Comparison of ENCODE assay signal across 13 cellular contexts in genomic region chr16:15757075-15757386, GRCh38.
DNase-seq lines count a peak whose midpoint lies in the region; ATAC-seq and TF ChIP-seq lines count a peak whose summit lies in the region.
"Had no signal": no experiment of that assay in that cellular context is flagged by ENCODE, and none has a peak within 500 bp of the region (broad histone marks: within the 10 kb centered on the region; RNA-seq: fewer than 3 reads in every experiment).

No MANE protein-coding gene starts in this region.

- BruUV-seq in PC-3 (replicated peaks; lab: Mats Ljungman, UMichigan), result no TSS peak

- in situ Hi-C loops in HAP-1 (cut with MboI; ENCODE audit: low sequenced_read_pairs), result no loop called here

- H3K36me3 ChIP-seq in HAP-1 (replicated peaks) (no peaks in the 10 kb centered on the region), PC-3 (ENCODE audit: low read depth, low read length) (no peaks in the 10 kb centered on the region), hepatocyte (replicated peaks; ENCODE audit: insufficient read depth, low read depth) (no peaks in the 10 kb centered on the region), skeletal muscle satellite cell (ENCODE audit: insufficient read depth, low read length) (no peaks in the 10 kb centered on the region)
- H3K36me3 ChIP-seq: Peyer's patch had no signal

- no peaks in the 10 kb centered on the region for H3F3A ChIP-seq in PC-3 (ENCODE audit: low read length, unreplicated experiment)

- no peaks in the 10 kb centered on the region for H4K20me1 ChIP-seq in PC-3 (ENCODE audit: low read length)
- no peaks in the 10 kb centered on the region for H4K20me1 ChIP-seq in hepatocyte (ENCODE audit: insufficient read depth, poor library complexity, severe bottlenecking)

- 72% methylated on average over 10 of the region's 10 CpGs for WGBS in hepatocyte (ENCODE audit: low lambda C conversion rate, missing lambda C conversion rate)

- DNase-seq in HAP-1 (ENCODE audit: low spot score in 2 of 2), result no peak
- DNase-seq in PC-3, result no peak
- DNase-seq in hepatocyte (ENCODE audit: low spot score), result no peak
- no peak for DNase-seq in NCI-H2081 (lab: John Stamatoyannopoulos, UW)
- DNase-seq: NCI-H187 treated with DMSO at 0.1 percent for 48 hours had no signal

- intact Hi-C loops in PC-3 (cut with micrococcal nuclease), result loop anchor here (5.0 kb wide), 1 partner anchor 435 kb away; no protein-coding TSS in a partner anchor

- no peaks in the 10 kb centered on the region for H3K4me1 ChIP-seq in HAP-1
- H3K4me1 ChIP-seq in PC-3 (ENCODE audit: insufficient read depth, low read length), result no peaks in the 10 kb centered on the region
- no peaks in the 10 kb centered on the region for H3K4me1 ChIP-seq in hepatocyte (ENCODE audit: insufficient read depth)
- no peaks in the 10 kb centered on the region for H3K4me1 ChIP-seq in skeletal muscle satellite cell (ENCODE audit: control insufficient read depth, insufficient read depth, low read length)
- H3K4me1 ChIP-seq: Peyer's patch had no signal

- ATAC-seq in PC-3, result no peak
- no peak for ATAC-seq in HG02938 (IDR thresholded peaks at IDR 0.05; ENCODE audit: unreplicated experiment)
- ATAC-seq in GM21423 (IDR thresholded peaks at IDR 0.05; ENCODE audit: unreplicated experiment), result no peak
- ATAC-seq: Right ventricle myocardium inferior, T-cell had no signal

- peak overlapping the region; percentile 57; the same call in 1 of the 2 replicates for H2AFZ ChIP-seq in PC-3 (ENCODE audit: low read length)
- no peak overlapping the region for H2AFZ ChIP-seq in hepatocyte
- H2AFZ ChIP-seq: GM23248 had no signal

- TF ChIP-seq CTCF in PC-3 (conservative IDR thresholded peaks at IDR 0.05; ENCODE audit: low read depth, low read length), result no peak
- no peak for TF ChIP-seq CTCF in hepatocyte (IDR thresholded peaks at IDR 0.05; ENCODE audit: poor library complexity)

- H3K79me2 ChIP-seq in PC-3 (ENCODE audit: low read length) (no peaks in the 10 kb centered on the region), hepatocyte (no peaks in the 10 kb centered on the region)

- H3K9me3 ChIP-seq in HAP-1 (no peaks in the 10 kb centered on the region; the same call in 1 of the 2 replicates), PC-3 (ENCODE audit: low read length) (no peaks in the 10 kb centered on the region), hepatocyte (ENCODE audit: low read depth) (no peaks in the 10 kb centered on the region), skeletal muscle satellite cell (replicated peaks; ENCODE audit: low read length) (no peaks in the 10 kb centered on the region)
- H3K9me3 ChIP-seq: Peyer's patch, SK-N-SH had no signal

- H3K4me3 ChIP-seq in HAP-1 (peak overlapping the region; percentile 5; the same call in 1 of the 2 replicates), PC-3 (ENCODE audit: low read length) (no peak overlapping the region), hepatocyte (no peak overlapping the region), skeletal muscle satellite cell (ENCODE audit: low read length) (no peak overlapping the region)
- H3K4me3 ChIP-seq: GM23248, Peyer's patch had no signal

- H3K4me2 ChIP-seq in PC-3 (ENCODE audit: low read length) (peak overlapping the region; percentile 8; the same call in 1 of the 2 replicates), hepatocyte (peak overlapping the region; percentile 51), skeletal muscle satellite cell (ENCODE audit: low read length) (peak overlapping the region; percentile 33)
- H3K4me2 ChIP-seq: SK-N-SH had no signal

- H3K27me3 ChIP-seq in HAP-1 (ENCODE audit: low read depth), result no peaks in the 10 kb centered on the region
- H3K27me3 ChIP-seq in PC-3 (ENCODE audit: low read length), result no peaks in the 10 kb centered on the region
- peaks cover 3% of the 10 kb centered on the region for H3K27me3 ChIP-seq in hepatocyte
- H3K27me3 ChIP-seq in skeletal muscle satellite cell (ENCODE audit: control insufficient read depth, insufficient read depth, low read length), result peaks cover 15% of the 10 kb centered on the region
- H3K27me3 ChIP-seq: Peyer's patch had no signal

- no peak overlapping the region for H3K9ac ChIP-seq in PC-3 (ENCODE audit: low read length)
- no peak overlapping the region for H3K9ac ChIP-seq in skeletal muscle satellite cell (ENCODE audit: low read depth, low read length)
- H3K9ac ChIP-seq: GM23248, SK-N-SH had no signal

- no peaks in the 10 kb centered on the region for H3K9me2 ChIP-seq in PC-3 (replicated peaks; ENCODE audit: low read length)
- no peaks in the 10 kb centered on the region for H3K9me2 ChIP-seq in hepatocyte (replicated peaks; ENCODE audit: insufficient read depth)
- H3K9me2 ChIP-seq: SK-N-SH had no signal

- POLR2A ChIA-PET in PC-3 (lab: Charles Lee; ENCODE audit: unreplicated experiment), result no interaction called here

- H3K27ac ChIP-seq in PC-3 (ENCODE audit: low read length) (no peak overlapping the region), hepatocyte (no peak overlapping the region)
- H3K27ac ChIP-seq: GM23248, Peyer's patch had no signal

- CTCF ChIA-PET in PC-3 (lab: Charles Lee), result interaction anchor here (0.6 kb wide), 1 partner anchor 340 kb away, joined by 7 read pairs; no protein-coding TSS in a partner anchor
